ENCODE assay signal across 1 cellular context in the genomic region with DNA sequence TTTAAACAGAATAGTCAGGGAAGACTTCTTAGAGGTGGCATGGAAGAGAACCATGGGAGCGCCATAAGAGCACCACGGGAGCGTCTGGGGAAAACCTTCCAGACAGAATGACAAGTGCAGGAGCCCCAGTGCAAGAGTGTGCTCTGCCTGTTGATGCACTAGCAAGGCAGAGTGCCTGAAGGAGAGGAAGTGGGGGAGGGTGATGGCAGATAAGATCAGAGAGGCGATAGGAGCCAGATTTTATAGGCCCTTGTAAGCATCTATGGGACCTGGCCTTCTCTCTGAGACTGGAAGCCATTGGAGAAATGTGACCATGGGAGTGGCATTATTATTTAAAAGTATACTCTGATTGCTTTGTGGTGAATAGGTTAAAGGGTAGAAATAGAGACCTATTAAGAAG.
TF ChIP-seq lines count a peak whose summit lies in the region.

No MANE protein-coding gene starts in this region.

TF ChIP-seq in K562, 482 proteins besides CTCF, POLR2A, EP300 and RAD21:
- TF ChIP-seq FOXP1 (CRISPR knock-in tag; IDR thresholded peaks at IDR 0.05) (no peak), CSDE1 (IDR thresholded peaks at IDR 0.05) (no peak), SPI1 (IDR thresholded peaks at IDR 0.05; ENCODE audit: borderline replicate concordance, low read depth, low read length) (peak; percentile 57; the same call in 1 of the 2 replicates), JUN (IDR thresholded peaks at IDR 0.05; ENCODE audit: borderline replicate concordance, low read depth, low read length) (no peak), JUN (CRISPR knock-in tag; IDR thresholded peaks at IDR 0.05; ENCODE audit: borderline replicate concordance) (no peak), RCOR1 (IDR thresholded peaks at IDR 0.05; ENCODE audit: borderline replicate concordance in 1 of 2, low read depth in 2 of 2, low read length in 2 of 2) (0 out of 4 replicates have a peak, but pooled peaks of 1 of the 2 experiments have one; percentile 40)
